In the genomic region with DNA sequence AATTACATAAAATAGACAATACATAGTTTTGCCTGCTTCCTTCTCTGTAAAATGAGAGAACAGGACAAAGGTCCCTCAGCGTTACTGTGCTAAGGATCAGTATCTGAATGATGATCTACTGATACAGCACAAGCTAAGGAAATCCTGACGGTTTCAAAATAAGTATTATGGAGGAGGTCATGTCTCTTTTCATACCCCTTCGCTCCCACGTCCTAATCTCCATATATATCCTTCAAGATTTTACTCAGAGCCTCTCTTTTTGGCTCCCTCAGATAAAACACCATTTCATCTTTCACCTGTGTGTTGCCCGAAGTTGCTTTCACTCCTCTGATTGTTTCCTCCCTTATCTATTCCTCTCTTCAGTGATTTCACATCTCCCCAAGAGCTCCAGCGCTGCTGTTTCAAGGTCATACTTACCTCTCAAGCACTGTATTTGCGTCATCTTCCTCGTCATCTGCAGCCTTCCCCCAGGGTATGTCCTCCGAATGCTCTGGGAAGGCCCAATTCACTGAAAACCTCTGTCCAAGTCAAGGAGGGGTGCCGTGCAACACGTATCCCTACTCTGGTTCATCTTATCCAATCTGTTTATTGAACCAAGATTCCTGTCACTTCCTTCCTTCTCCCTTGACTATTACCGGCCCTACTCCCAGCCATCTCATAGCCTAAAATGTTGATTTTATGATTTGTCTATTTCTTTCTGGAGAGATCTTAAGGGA, we compare ENCODE assay signal across 1 cellular context.
TF ChIP-seq lines count a peak whose summit lies in the region.

No MANE protein-coding gene starts in this region.

TF ChIP-seq in H1, 55 proteins besides CTCF, POLR2A, EP300 and RAD21:
- TF ChIP-seq, protein P1, sequence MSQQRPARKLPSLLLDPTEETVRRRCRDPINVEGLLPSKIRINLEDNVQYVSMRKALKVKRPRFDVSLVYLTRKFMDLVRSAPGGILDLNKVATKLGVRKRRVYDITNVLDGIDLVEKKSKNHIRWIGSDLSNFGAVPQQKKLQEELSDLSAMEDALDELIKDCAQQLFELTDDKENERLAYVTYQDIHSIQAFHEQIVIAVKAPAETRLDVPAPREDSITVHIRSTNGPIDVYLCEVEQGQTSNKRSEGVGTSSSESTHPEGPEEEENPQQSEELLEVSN (IDR thresholded peaks at IDR 0.05) = no peak
- TF ChIP-seq RFX5 (IDR thresholded peaks at IDR 0.05; ENCODE audit: borderline replicate concordance, low read depth, low read length) (no peak), SIX5 (IDR thresholded peaks at IDR 0.05; ENCODE audit: low read depth, low read length) (no peak), NRF1 (IDR thresholded peaks at IDR 0.05; ENCODE audit: low read depth, low read length) (no peak), BRCA1 (IDR thresholded peaks at IDR 0.05; ENCODE audit: low read depth, low read length) (no peak), SUZ12 (IDR thresholded peaks at IDR 0.05; ENCODE audit: low read length) (no peak), POU5F1 (IDR thresholded peaks at IDR 0.05; ENCODE audit: low read depth, low read length) (no peak), CBX8 (IDR thresholded peaks at IDR 0.05; ENCODE audit: borderline replicate concordance, low read depth, low read length) (no peak), TEAD4 (IDR thresholded peaks at IDR 0.05; ENCODE audit: low read depth, low read length) (no peak), RNF2 (IDR thresholded peaks at IDR 0.05; ENCODE audit: borderline replicate concordance, low read depth, low read length, missing control alignments, poor library complexity, severe bottlenecking) (no peak), JUND (IDR thresholded peaks at IDR 0.05; ENCODE audit: low read length) (no peak), TAF7 (optimal IDR thresholded peaks at IDR 0.05; ENCODE audit: borderline replicate concordance, low read depth, low read length) (no peak)
